Comparison of ENCODE assay signal across 8 cellular contexts in genomic region chr3:134374791-134375541, GRCh38. TPM values are rescaled to one million over a fixed set of nuclear protein-coding genes. Genes with fewer than 3 reads are reported as not detected.
DNase-seq lines count a peak whose midpoint lies in the region; ATAC-seq and TF ChIP-seq lines count a peak whose summit lies in the region.

No MANE protein-coding gene starts in this region.

- H3K9me3 ChIP-seq in colonic mucosa, result no peaks in the 10 kb centered on the region
- H3K9me3 ChIP-seq in upper lobe of right lung, result no peaks in the 10 kb centered on the region

- H3K27ac Mint-ChIP-seq in memory B cell, result no peak overlapping the region

- H3K9me3 Mint-ChIP-seq in memory B cell, result peaks cover 2% of the 10 kb centered on the region

- intact Hi-C loops in colonic mucosa (cut with DNase I), result loop anchor here (5.0 kb wide), 1 partner anchor 97 kb away; no protein-coding TSS in a partner anchor
- intact Hi-C loops in upper lobe of right lung (cut with DNase I), result loop anchor here (5.0 to 10.0 kb wide), 2 partner anchors 63 to 90 kb away; no protein-coding TSS in a partner anchor

- no peaks in the 10 kb centered on the region for H3K36me3 Mint-ChIP-seq in memory B cell

- peak overlapping the region; percentile 58 for H3K4me3 Mint-ChIP-seq in memory B cell

- H3K27me3 ChIP-seq in colonic mucosa, result no peaks in the 10 kb centered on the region
- H3K27me3 ChIP-seq in upper lobe of right lung, result no peaks in the 10 kb centered on the region

- no peak for ATAC-seq in memory B cell (ENCODE audit: low read depth)
- peak; percentile 29 for ATAC-seq in upper lobe of right lung

- peak overlapping the region; percentile 77 to 87 for H3K9ac ChIP-seq in colonic mucosa (ENCODE audit: low read depth in 2 of 2, low read length in 2 of 2)

- peaks cover 9% of the 10 kb centered on the region for H3K4me1 Mint-ChIP-seq in memory B cell

- H3K4me3 ChIP-seq in colonic mucosa (peak overlapping the region; percentile 59), upper lobe of right lung (peak overlapping the region; percentile 82)

- H3K4me1 ChIP-seq in colonic mucosa, result peaks cover 24% of the 10 kb centered on the region
- H3K4me1 ChIP-seq in upper lobe of right lung, result peaks cover 35% of the 10 kb centered on the region

- DNase-seq in DMS 273 (lab: John Stamatoyannopoulos, UW; ENCODE audit: unreplicated experiment) (peak; percentile 64), DMS 273 treated with DMSO at 0.1 percent for 48 hours (lab: John Stamatoyannopoulos, UW) (no peak), NCI-H345 (lab: John Stamatoyannopoulos, UW) (peak; percentile 69), colonic mucosa (peak; percentile 81), memory B cell (ENCODE audit: low spot score in 2 of 2) (no peak), upper lobe of right lung (peak; percentile 79), NCI-H187 (lab: John Stamatoyannopoulos, UW) (no peak)
- DNase-seq in stimulated activated CD4-positive, alpha-beta T cell treated with anti-CD3 and anti-CD28 coated beads, Interleukin-15, amount 100 ng/mL, for 24 hours, result no peak

- H3K27ac ChIP-seq in colonic mucosa, result peak overlapping the region; percentile 93
- peak overlapping the region; percentile 97 for H3K27ac ChIP-seq in upper lobe of right lung

- H3K27me3 Mint-ChIP-seq in memory B cell, result peaks cover 31% of the 10 kb centered on the region

- TF ChIP-seq CTCF in colonic mucosa (IDR thresholded peaks at IDR 0.05) (no peak), upper lobe of right lung (IDR thresholded peaks at IDR 0.05) (no peak)

- H3K36me3 ChIP-seq in colonic mucosa (no peaks in the 10 kb centered on the region), upper lobe of right lung (peaks cover 13% of the 10 kb centered on the region)

RNA-seq across cellular contexts. Expression of gene AMOTL2, which starts 0.7 kb away (rescaled TPM):
- total RNA-seq in colonic mucosa (10 to 100 TPM; 17.8 to 19.9 TPM), upper lobe of right lung (119 TPM)

Comparison
In these comparisons a context has a peak if more than half of its experiments do, and no peak if none do; other contexts are left out.
1. DNase-seq: peak in DMS 273 (single experiment), NCI-H345 (single experiment), colonic mucosa (single experiment) and upper lobe of right lung (single experiment); none in DMS 273 treated with DMSO at 0.1 percent for 48 hours (single experiment), memory B cell (0 of 2), NCI-H187 (0 of 2) and stimulated activated CD4-positive, alpha-beta T cell treated with anti-CD3 and anti-CD28 coated beads, Interleukin-15, amount 100 ng/mL, for 24 hours (single experiment).